8 cellular contexts compared by ENCODE assay signal in genomic region chr12:51025748-51026654, GRCh38. TPM values are rescaled to one million over a fixed set of nuclear protein-coding genes. Genes with fewer than 3 reads are reported as not detected.
A peak's percentile ranks its signal among the peaks of the same experiment; 100 is the strongest.
DNase-seq lines count a peak whose midpoint lies in the region; ATAC-seq and TF ChIP-seq lines count a peak whose summit lies in the region.

TSS of gene SLC11A2 (minus strand) at chr12:51026384. CDS start at chr12:51010728, 15,656 bp downstream.

- CTCF ChIA-PET in BJ (lab: Yijun Ruan, JAX): interaction anchor here (0.7 to 1.9 kb wide), 6 partner anchors 17 to 316 kb away, joined by 3 to 12 read pairs (median 4); no protein-coding TSS in a partner anchor

- TF ChIP-seq CTCF in BJ (IDR thresholded peaks at IDR 0.05; ENCODE audit: insufficient read depth, low read depth, low read length): no peak

- H3K27me3 ChIP-seq in BJ (ENCODE audit: control insufficient read depth, insufficient read depth, low read length) (no peaks in the 10 kb centered on the region), layer of hippocampus (ENCODE audit: control insufficient read depth, insufficient read depth, low read length) (no peaks in the 10 kb centered on the region)

- DNase-seq in BJ (ENCODE audit: low read depth) (peak; percentile 52), GM19240 (ENCODE audit: insufficient read length, low spot score) (peak; percentile 86), NCI-H526 (lab: John Stamatoyannopoulos, UW) (peak; percentile 93 to 97)
- DNase-seq in activated CD4-positive, alpha-beta T cell treated with anti-CD3 and anti-CD28 coated beads for 48 hours: peak; percentile 97
- DNase-seq in stimulated activated CD4-positive, alpha-beta T cell treated with anti-CD3 and anti-CD28 coated beads, Interleukin-1b, Interleukin-23, amount 100 ng/mL, for 24 hours (ENCODE audit: low read depth in 4 of 4, low spot score in 1 of 4): peak; percentile 75 to 96 (median 87)

- ATAC-seq in HG03460 (IDR thresholded peaks at IDR 0.05; ENCODE audit: unreplicated experiment): peak; percentile 93

- H3K27ac ChIP-seq in cingulate gyrus (ENCODE audit: low read depth, low read length): peak within 1 kb of the TSS; percentile 97
- H3K27ac ChIP-seq in layer of hippocampus (ENCODE audit: low read depth, low read length): peak within 1 kb of the TSS; percentile 97

- no peaks in the 10 kb centered on the region for H3K36me3 ChIP-seq in BJ (ENCODE audit: control insufficient read depth, insufficient read depth, low read length)

- peak within 1 kb of the TSS; percentile 90 for H3K4me3 ChIP-seq in BJ (ENCODE audit: low read depth, low read length)

- POLR2A ChIA-PET in BJ (lab: Charles Lee): interaction anchor here (0.6 kb wide), 1 partner anchor 265 kb away, joined by 4 read pairs; no protein-coding TSS in a partner anchor

RNA-seq across cellular contexts. Expression of gene SLC11A2, which starts in this region (rescaled TPM):
- 51.4 and 55.4 TPM in 2 replicates for polyA plus RNA-seq in BJ (2011; rRNA removed)
- 37.3 and 64.5 TPM in 2 replicates for polyA minus RNA-seq in BJ (2011; rRNA and poly(A)+ RNA removed)

Comparison
In these comparisons a context has a peak if more than half of its experiments do, and no peak if none do; other contexts are left out.
1. Peak in every context shown above with its lines: DNase-seq, ATAC-seq, H3K4me3 ChIP-seq and H3K27ac ChIP-seq.